ENCODE assay signal across 17 cellular contexts in the genomic region with DNA sequence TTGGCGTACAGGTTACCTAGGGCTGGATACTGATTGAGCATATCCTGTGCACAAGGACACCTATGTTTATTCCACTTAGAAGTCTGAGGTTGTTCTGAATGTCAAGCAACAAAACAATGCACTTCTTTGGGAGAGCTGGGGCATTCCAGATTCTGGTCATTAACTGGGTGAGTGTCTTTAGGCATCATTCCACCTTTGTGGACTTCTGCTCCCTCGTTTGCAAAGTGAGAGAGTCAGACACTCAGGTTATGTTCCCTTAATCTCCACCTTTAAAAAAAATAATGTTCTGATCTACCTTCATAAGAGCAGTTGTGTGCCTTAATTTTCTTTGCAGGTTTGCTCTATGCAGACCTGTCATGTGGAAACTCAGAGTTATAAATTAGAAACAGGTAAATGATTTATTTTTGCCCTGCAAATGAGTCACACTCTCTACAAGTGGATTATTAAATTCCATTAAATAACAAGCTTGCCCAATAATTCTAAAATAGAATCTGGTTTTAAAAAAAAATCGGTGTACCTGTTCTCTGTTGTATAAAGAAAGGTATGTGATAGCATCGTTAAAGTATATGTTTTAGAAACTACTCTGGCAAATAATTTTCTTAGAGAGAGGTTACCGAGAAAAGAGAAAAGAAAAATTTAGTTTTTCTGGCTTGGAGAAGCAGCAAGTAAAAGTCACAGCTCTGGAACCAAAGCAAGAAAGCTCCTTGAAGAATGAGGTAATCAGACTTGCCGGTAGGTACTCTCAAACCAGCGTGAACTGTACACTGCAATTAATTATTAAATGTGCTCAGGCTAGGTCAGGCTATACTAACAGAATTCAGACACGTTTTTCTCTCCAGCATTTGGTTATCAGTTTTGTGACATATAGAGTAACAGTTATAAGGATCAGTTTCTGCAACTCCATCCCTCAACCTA.
DNase-seq lines count a peak whose midpoint lies in the region; ATAC-seq and TF ChIP-seq lines count a peak whose summit lies in the region.
"Had no signal": no experiment of that assay in that cellular context is flagged by ENCODE, and none has a peak within 500 bp of the region (broad histone marks: within the 10 kb centered on the region; RNA-seq: fewer than 3 reads in every experiment).

No MANE protein-coding gene starts in this region.

- ATAC-seq in right cardiac atrium (no peak), Right ventricle myocardium inferior (no peak), body of pancreas (peak; percentile 72), upper lobe of right lung (peak; percentile 73), GM21390 (IDR thresholded peaks at IDR 0.05; ENCODE audit: unreplicated experiment) (no peak)
- ATAC-seq in activated T-helper 17 cell treated with anti-CD3 and anti-CD28 coated beads, Interleukin-2, amount 50 U/mL, for 72 hours (replicated peaks) = no peak
- ATAC-seq: heart right ventricle had no signal

- no peak overlapping the region for H2BK15ac ChIP-seq in mesendoderm (replicated peaks; ENCODE audit: low read depth)

- H3K9me3 Mint-ChIP-seq in activated T-helper 17 cell treated with anti-CD3 and anti-CD28 coated beads, Interleukin-2, amount 50 U/mL, for 72 hours = no peaks in the 10 kb centered on the region

- peaks cover 7% of the 10 kb centered on the region for H3K27me3 Mint-ChIP-seq in activated T-helper 17 cell treated with anti-CD3 and anti-CD28 coated beads, Interleukin-2, amount 50 U/mL, for 72 hours

- no peak overlapping the region for H3K4me3 Mint-ChIP-seq in activated T-helper 17 cell treated with anti-CD3 and anti-CD28 coated beads, Interleukin-2, amount 50 U/mL, for 72 hours

- H3K4me1 ChIP-seq in right cardiac atrium (ENCODE audit: control insufficient read depth, insufficient read depth, low read length) (peaks cover 8% of the 10 kb centered on the region), body of pancreas (peaks cover 88% of the 10 kb centered on the region), liver (ENCODE audit: control insufficient read depth in 4 of 4, insufficient read depth in 4 of 4, low read length in 3 of 4) (peaks cover 8 to 78% (median 34%) of the 10 kb centered on the region in 4 donors), upper lobe of right lung (peaks cover 20% of the 10 kb centered on the region), mesendoderm (ENCODE audit: control insufficient read depth, low read depth, low read length) (no peaks in the 10 kb centered on the region)

- H2BK5ac ChIP-seq in mesendoderm (ENCODE audit: low read length) = no peak overlapping the region

- H3K27ac Mint-ChIP-seq in activated T-helper 17 cell treated with anti-CD3 and anti-CD28 coated beads, Interleukin-2, amount 50 U/mL, for 72 hours = no peak overlapping the region

- TF ChIP-seq CTCF in body of pancreas (IDR thresholded peaks at IDR 0.05) (peak in 2 of 7 experiments; percentile 11 to 12), liver (IDR thresholded peaks at IDR 0.05; ENCODE audit: low read depth, low read length, missing input control) (peak; percentile 4), upper lobe of right lung (IDR thresholded peaks at IDR 0.05) (no peak)

- no peak overlapping the region for H4K5ac ChIP-seq in mesendoderm (ENCODE audit: low read length)

- H3K27ac ChIP-seq in right cardiac atrium (ENCODE audit: low read length) (peak overlapping the region; percentile 6), body of pancreas (peak overlapping the region; percentile 54 to 80 (median 70)), liver (ENCODE audit: low read depth in 1 of 2, low read length in 2 of 2) (peak overlapping the region; percentile 89 to 94), upper lobe of right lung (peak overlapping the region; percentile 65), mesendoderm (ENCODE audit: low read depth, low read length) (no peak overlapping the region)

- H3K56ac ChIP-seq in mesendoderm (ENCODE audit: low read length) = no peak overlapping the region

- TF ChIP-seq RAD21 in liver (IDR thresholded peaks at IDR 0.05) = peak in 1 of 2 donors; percentile 23

- H3K18ac ChIP-seq in mesendoderm (ENCODE audit: low read length) = no peak overlapping the region

- H3K79me1 ChIP-seq in mesendoderm (ENCODE audit: low read length) = no peaks in the 10 kb centered on the region

- WGBS in right cardiac atrium = 56% methylated on average over 8 of the region's 8 CpGs
- 12 to 24% methylated on average over 8 of the region's 8 CpGs for WGBS in body of pancreas, 2 donors
- 42% methylated on average over 8 of the region's 8 CpGs for WGBS in liver
- WGBS in mesendoderm (ENCODE audit: extremely low coverage, insufficient coverage, low lambda C conversion rate) = no CpG with 5 or more reads among the region's 8 CpGs

- H3K9me3 ChIP-seq in right cardiac atrium (ENCODE audit: control insufficient read depth, low read length) (no peaks in the 10 kb centered on the region), body of pancreas (no peaks in the 10 kb centered on the region), liver (ENCODE audit: control insufficient read depth in 4 of 4, low read length in 3 of 4) (no peaks in the 10 kb centered on the region), upper lobe of right lung (no peaks in the 10 kb centered on the region)
- H3K9me3 ChIP-seq: heart right ventricle, spleen had no signal

- no peaks in the 10 kb centered on the region for H3K27me3 ChIP-seq in right cardiac atrium (ENCODE audit: control insufficient read depth, insufficient read depth)
- H3K27me3 ChIP-seq in body of pancreas = no peaks in the 10 kb centered on the region
- H3K27me3 ChIP-seq in liver (ENCODE audit: control insufficient read depth in 4 of 4, insufficient read depth in 4 of 4, low read length in 3 of 4) = no peaks in the 10 kb centered on the region
- no peaks in the 10 kb centered on the region for H3K27me3 ChIP-seq in upper lobe of right lung
- no peaks in the 10 kb centered on the region for H3K27me3 ChIP-seq in mesendoderm (ENCODE audit: insufficient read depth, low read length, poor library complexity)
- H3K27me3 ChIP-seq: heart right ventricle, spleen had no signal

- H2BK120ac ChIP-seq in mesendoderm (ENCODE audit: low read depth, low read length) = no peak overlapping the region

- no peaks in the 10 kb centered on the region for H3K36me3 Mint-ChIP-seq in activated T-helper 17 cell treated with anti-CD3 and anti-CD28 coated beads, Interleukin-2, amount 50 U/mL, for 72 hours (ENCODE audit: low read depth)

- no peak overlapping the region for H2AK5ac ChIP-seq in mesendoderm (ENCODE audit: low read length)

- intact Hi-C loops in right cardiac atrium (cut with DNase I) = no loop called here
- intact Hi-C loops in Right ventricle myocardium inferior (cut with DNase I) = loop anchor here (5.0 kb wide), 1 partner anchor 58 kb away; no protein-coding TSS in a partner anchor
- intact Hi-C loops in body of pancreas (cut with DNase I) = loop anchor here (10.0 kb wide), 1 partner anchor 46 kb away; no protein-coding TSS in a partner anchor
- intact Hi-C loops in upper lobe of right lung (cut with DNase I) = no loop called here

- H3K36me3 ChIP-seq in body of pancreas (replicated peaks in 1 of 2; ENCODE audit: insufficient read depth in 1 of 2, low read depth in 2 of 2) (no peaks in the 10 kb centered on the region), liver (ENCODE audit: control insufficient read depth in 4 of 4, insufficient read depth in 3 of 4, low read depth in 1 of 4, low read length in 3 of 4) (no peaks in the 10 kb centered on the region), upper lobe of right lung (no peaks in the 10 kb centered on the region), mesendoderm (ENCODE audit: control insufficient read depth, insufficient read depth, low read length) (no peaks in the 10 kb centered on the region)
- H3K36me3 ChIP-seq: heart right ventricle, spleen had no signal

- no peak for TF ChIP-seq POLR2A in body of pancreas (IDR thresholded peaks at IDR 0.05)

- no peaks in the 10 kb centered on the region for H3K4me1 Mint-ChIP-seq in activated T-helper 17 cell treated with anti-CD3 and anti-CD28 coated beads, Interleukin-2, amount 50 U/mL, for 72 hours

- H3K4me2 ChIP-seq in mesendoderm (ENCODE audit: low read length) = no peak overlapping the region

- no peak for DNase-seq in right cardiac atrium
- DNase-seq in Right ventricle myocardium inferior (ENCODE audit: missing footprints) = no peak
- DNase-seq in body of pancreas = no peak
- no peak for DNase-seq in upper lobe of right lung
- DNase-seq in mesendoderm = no peak
- DNase-seq: activated naive CD4-positive, alpha-beta T cell treated with Interleukin-2 at 50 U/mL for 16 hours; COR-L47; heart right ventricle; IMR-90; NCI-H1092 treated with DMSO at 0.1 percent for 48 hours; NCI-H510A treated with DMSO at 0.1 percent for 48 hours; nucleus accumbens; spleen; substantia nigra had no signal

- no peak overlapping the region for H3K23ac ChIP-seq in mesendoderm (ENCODE audit: low read length)

- H3K4me3 ChIP-seq in right cardiac atrium (ENCODE audit: low read length) = no peak overlapping the region
- H3K4me3 ChIP-seq in body of pancreas = no peak overlapping the region
- no peak overlapping the region for H3K4me3 ChIP-seq in liver (ENCODE audit: low read depth in 1 of 3, low read length in 3 of 3)
- H3K4me3 ChIP-seq in upper lobe of right lung = no peak overlapping the region
- no peak overlapping the region for H3K4me3 ChIP-seq in mesendoderm (ENCODE audit: low read length)
- H3K4me3 ChIP-seq: heart right ventricle, spleen had no signal

- H3K9ac ChIP-seq in liver (ENCODE audit: low read depth in 1 of 2, low read length in 2 of 2) (peak overlapping the region; percentile 43 to 76), mesendoderm (ENCODE audit: low read length) (no peak overlapping the region)

- no peak overlapping the region for H3K4ac ChIP-seq in mesendoderm (ENCODE audit: low read depth, low read length)

- H4K8ac ChIP-seq in mesendoderm (ENCODE audit: low read depth, low read length) = no peak overlapping the region

- no peaks in the 10 kb centered on the region for H3K79me2 ChIP-seq in mesendoderm (ENCODE audit: control insufficient read depth, insufficient read depth, low read length)

TF ChIP-seq in liver, 16 proteins besides CTCF, POLR2A, EP300 and RAD21 (continues in another document):
- TF ChIP-seq RXRA (IDR thresholded peaks at IDR 0.05) = peak; percentile 45 to 68

Comparison
In these comparisons a context has a peak if more than half of its experiments do, and no peak if none do; other contexts are left out.
1. intact Hi-C loops: an anchor here in Right ventricle myocardium inferior (5.0 kb wide) and body of pancreas (10.0 kb wide); none called in right cardiac atrium and upper lobe of right lung.
2. ATAC-seq: peak in body of pancreas (single experiment) and upper lobe of right lung (single experiment); none in right cardiac atrium (0 of 2), Right ventricle myocardium inferior (single experiment), GM21390 (single experiment) and activated T-helper 17 cell treated with anti-CD3 and anti-CD28 coated beads, Interleukin-2, amount 50 U/mL, for 72 hours (single experiment).